Comparison of ENCODE assay signal across 8 cellular contexts in the genomic region with DNA sequence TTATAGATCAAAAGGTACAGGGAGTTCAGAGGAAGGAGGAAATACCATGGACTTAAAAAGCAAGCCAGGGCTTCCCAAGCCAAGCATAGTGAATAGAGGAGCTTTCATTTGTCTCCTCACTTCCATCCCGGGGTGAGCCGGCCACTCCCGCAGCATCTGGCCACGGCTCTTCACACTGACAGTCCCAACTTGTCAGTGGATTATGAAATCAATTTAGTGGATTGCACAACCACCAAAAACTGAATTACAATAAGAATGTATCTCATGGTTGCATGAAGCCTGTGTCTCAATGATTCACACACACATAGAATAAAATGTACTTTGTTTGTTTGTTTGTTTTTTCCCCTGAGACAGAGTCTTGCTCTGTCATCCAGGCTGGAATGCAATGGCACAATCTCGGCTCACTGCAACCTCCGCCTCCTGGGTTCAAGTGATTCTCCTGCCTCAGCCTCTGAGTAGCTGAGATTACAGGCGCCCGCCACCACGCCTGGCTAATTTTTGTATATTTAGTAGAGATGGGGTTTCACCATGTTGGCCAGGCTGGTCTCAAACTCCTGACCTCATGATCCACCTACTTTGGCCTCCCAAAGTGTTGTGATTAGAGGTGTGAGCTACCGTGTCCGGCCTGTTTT.
DNase-seq lines count a peak whose midpoint lies in the region; ATAC-seq and TF ChIP-seq lines count a peak whose summit lies in the region.
"Not testable (repeated sequence)": the region's sequence is repeated elsewhere in the genome, so short reads cannot be mapped to it uniquely, and the experiment has no call there.

No MANE protein-coding gene starts in this region.

- TF ChIP-seq CTCF in AG09309 (IDR thresholded peaks at IDR 0.05; ENCODE audit: control insufficient read depth, insufficient read depth, low read depth, low read length, missing control alignments); suprapubic skin (IDR thresholded peaks at IDR 0.05): not testable (repeated sequence)

- H2BK5ac ChIP-seq in trophoblast cell (ENCODE audit: low read depth, low read length, poor library complexity), result not testable (repeated sequence)

- H3K18ac ChIP-seq in trophoblast cell (ENCODE audit: low read length), result not testable (repeated sequence)

- not testable (repeated sequence) for H4K12ac ChIP-seq in trophoblast cell (ENCODE audit: low read depth, low read length)

- not testable (repeated sequence) for H3K4me1 ChIP-seq in right cardiac atrium (ENCODE audit: control insufficient read depth, insufficient read depth, low read length); trophoblast cell (ENCODE audit: control insufficient read depth in 1 of 2, insufficient read depth in 2 of 2, low read length in 2 of 2)
- peaks cover 47% of the 10 kb centered on the region for H3K4me1 ChIP-seq in suprapubic skin

- H2BK12ac ChIP-seq in trophoblast cell (ENCODE audit: low read length), result not testable (repeated sequence)

- H3K79me2 ChIP-seq in trophoblast cell (ENCODE audit: control insufficient read depth, insufficient read depth, low read length, poor library complexity), result not testable (repeated sequence)

- H3K36me3 ChIP-seq in trophoblast cell (ENCODE audit: control insufficient read depth in 1 of 2, insufficient read depth in 2 of 2, low read length in 2 of 2); suprapubic skin: not testable (repeated sequence)

- peaks cover 12% of the 10 kb centered on the region for H3K4me1 Mint-ChIP-seq in activated T-helper 2 cell treated with anti-CD3 and anti-CD28 coated beads, Interferon-gamma antibody, Interleukin-2, Interleukin-4, amounts not matched to agents 10 μg/mL and 5 μg/mL and 100 μg/mL, durations not matched to agents 14 hours and 24 hours and 36 hours (ENCODE audit: low read depth)

- H2AK5ac ChIP-seq in trophoblast cell (ENCODE audit: low read length), result not testable (repeated sequence)

- H4K8ac ChIP-seq in trophoblast cell (ENCODE audit: low read depth, low read length), result not testable (repeated sequence)

- not testable (repeated sequence) for H3K27me3 Mint-ChIP-seq in activated T-helper 2 cell treated with anti-CD3 and anti-CD28 coated beads, Interferon-gamma antibody, Interleukin-2, Interleukin-4, amounts not matched to agents 10 μg/mL and 5 μg/mL and 100 μg/mL, durations not matched to agents 14 hours and 24 hours and 36 hours (ENCODE audit: low read depth)

- not testable (repeated sequence) for H3K79me1 ChIP-seq in trophoblast cell (ENCODE audit: low read length)

- not testable (repeated sequence) for H2BK120ac ChIP-seq in trophoblast cell (ENCODE audit: insufficient read depth, low read length, poor library complexity)

- H3K27ac ChIP-seq in right cardiac atrium (ENCODE audit: low read length) (peak overlapping the region; percentile 18), suprapubic skin (peak overlapping the region; percentile 86)
- H3K27ac ChIP-seq in trophoblast cell (ENCODE audit: low read depth, low read length), result not testable (repeated sequence)

- H4K91ac ChIP-seq in trophoblast cell (ENCODE audit: low read depth, low read length), result not testable (repeated sequence)

- H3K9ac ChIP-seq in trophoblast cell (ENCODE audit: low read length), result not testable (repeated sequence)

- peak; percentile 62 for DNase-seq in AG09309 (ENCODE audit: low read depth)
- DNase-seq in HPDE6-E6E7 (ENCODE audit: extremely low spot score), result peak; percentile 84
- DNase-seq in OCI-M1 (lab: John Stamatoyannopoulos, UW), result peak; percentile 20
- DNase-seq in activated T-helper 2 cell treated with anti-CD3 and anti-CD28 coated beads, Interferon-gamma antibody, Interleukin-2, Interleukin-4, amounts not matched to agents 10 μg/mL and 5 μg/mL and 100 μg/mL, durations not matched to agents 14 hours and 24 hours and 36 hours (ENCODE audit: low spot score); suprapubic skin (ENCODE audit: low spot score in 2 of 2): not testable (repeated sequence)
- peak; percentile 75 to 89 (median 85) for DNase-seq in right cardiac atrium
- peak; percentile 41 to 95 for DNase-seq in trophoblast cell

- not testable (repeated sequence) for H3K36me3 Mint-ChIP-seq in activated T-helper 2 cell treated with anti-CD3 and anti-CD28 coated beads, Interferon-gamma antibody, Interleukin-2, Interleukin-4, amounts not matched to agents 10 μg/mL and 5 μg/mL and 100 μg/mL, durations not matched to agents 14 hours and 24 hours and 36 hours (ENCODE audit: low read depth)

- H3K4me3 ChIP-seq in AG09309 (ENCODE audit: control insufficient read depth, low read depth, low read length); right cardiac atrium (ENCODE audit: low read length); trophoblast cell (ENCODE audit: low read depth, low read length); suprapubic skin: not testable (repeated sequence)

- not testable (repeated sequence) for TF ChIP-seq POLR2A in suprapubic skin (IDR thresholded peaks at IDR 0.05)

- TF ChIP-seq EP300 in suprapubic skin (IDR thresholded peaks at IDR 0.05), result not testable (repeated sequence)

- H3K9me3 ChIP-seq in right cardiac atrium (ENCODE audit: control insufficient read depth, low read length); trophoblast cell (ENCODE audit: insufficient read depth, low read depth, low read length); suprapubic skin: not testable (repeated sequence)

- peak overlapping the region; percentile 33 for H3K27ac Mint-ChIP-seq in activated T-helper 2 cell treated with anti-CD3 and anti-CD28 coated beads, Interferon-gamma antibody, Interleukin-2, Interleukin-4, amounts not matched to agents 10 μg/mL and 5 μg/mL and 100 μg/mL, durations not matched to agents 14 hours and 24 hours and 36 hours

- intact Hi-C loops in activated T-helper 2 cell treated with anti-CD3 and anti-CD28 coated beads, Interferon-gamma antibody, Interleukin-2, Interleukin-4, amounts not matched to agents 10 μg/mL and 5 μg/mL and 100 μg/mL, durations not matched to agents 14 hours and 24 hours and 36 hours (cut with micrococcal nuclease), result not testable (repeated sequence)
- intact Hi-C loops in right cardiac atrium (cut with DNase I), result loop anchor here in 1 of 4 donors (10.0 kb wide), 1 partner anchor 77 kb away; the partner anchor contains the start of gene PRKAG2

- not testable (repeated sequence) for H3K9me3 Mint-ChIP-seq in activated T-helper 2 cell treated with anti-CD3 and anti-CD28 coated beads, Interferon-gamma antibody, Interleukin-2, Interleukin-4, amounts not matched to agents 10 μg/mL and 5 μg/mL and 100 μg/mL, durations not matched to agents 14 hours and 24 hours and 36 hours

- ATAC-seq in esophagus mucosa, result peak; percentile 82
- peak; percentile 63 to 72 for ATAC-seq in right cardiac atrium

- not testable (repeated sequence) for H3K14ac ChIP-seq in trophoblast cell (ENCODE audit: low read length)

- H3K4ac ChIP-seq in trophoblast cell (ENCODE audit: low read depth, low read length), result not testable (repeated sequence)

- 72% methylated on average over 11 of the region's 11 CpGs for WGBS in right cardiac atrium
- no CpG with 5 or more reads among the region's 11 CpGs for WGBS in trophoblast cell (ENCODE audit: extremely low coverage, insufficient coverage, insufficient read length)
- WGBS in suprapubic skin, result 58% methylated on average over 11 of the region's 11 CpGs

- H3K4me2 ChIP-seq in trophoblast cell (ENCODE audit: low read length), result not testable (repeated sequence)

- H3K23ac ChIP-seq in trophoblast cell (ENCODE audit: low read length), result not testable (repeated sequence)

- H3K4me3 Mint-ChIP-seq in activated T-helper 2 cell treated with anti-CD3 and anti-CD28 coated beads, Interferon-gamma antibody, Interleukin-2, Interleukin-4, amounts not matched to agents 10 μg/mL and 5 μg/mL and 100 μg/mL, durations not matched to agents 14 hours and 24 hours and 36 hours (ENCODE audit: low read depth), result not testable (repeated sequence)

- H2AFZ ChIP-seq in trophoblast cell (ENCODE audit: insufficient read depth, low read length, poor library complexity), result not testable (repeated sequence)

- H3K27me3 ChIP-seq in right cardiac atrium (ENCODE audit: control insufficient read depth, insufficient read depth); trophoblast cell (ENCODE audit: insufficient read depth, low read length); suprapubic skin: not testable (repeated sequence)
